21 cellular contexts compared by ENCODE assay signal in the genomic region with DNA sequence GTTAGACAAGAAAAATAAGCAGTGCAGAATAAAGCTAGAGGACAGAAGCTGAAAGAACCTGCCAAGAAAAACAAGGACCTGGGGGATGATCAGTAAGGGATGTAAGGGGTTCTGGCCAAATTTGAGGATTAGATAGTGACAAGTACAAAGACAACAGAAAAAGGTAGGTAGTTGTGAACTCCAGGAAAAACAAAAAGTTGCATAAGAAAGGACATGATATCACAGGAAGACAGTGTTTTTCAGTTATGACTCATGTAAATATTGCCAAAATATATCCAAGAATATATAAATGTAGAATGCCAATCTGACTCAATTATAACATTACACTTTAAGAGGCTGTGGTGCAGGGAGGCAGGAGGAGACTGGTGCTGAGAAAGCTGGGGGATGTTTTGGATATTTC.
"Had no signal": no experiment of that assay in that cellular context is flagged by ENCODE, and none has a peak within 500 bp of the region (broad histone marks: within the 10 kb centered on the region; RNA-seq: fewer than 3 reads in every experiment).

No MANE protein-coding gene starts in this region.

- ATAC-seq: activated naive CD4-positive, alpha-beta T cell treated with anti-CD3 and anti-CD28 coated beads, Interleukin-2, amount 50 U/mL, for 72 hours; activated T-helper 17 cell treated with anti-CD3 and anti-CD28 coated beads, Interleukin-2, amount 50 U/mL, for 72 hours; heart left ventricle; left cardiac atrium; stimulated activated naive CD8-positive, alpha-beta T cell treated with anti-CD3 and anti-CD28 coated beads, Interleukin-15, Interleukin-2, amounts not matched to agents 100 U/mL and 50 U/mL, for 24 hours; upper lobe of right lung had no signal

- DNase-seq: activated CD8-positive, alpha-beta memory T cell treated with anti-CD3 and anti-CD28 coated beads for 24 hours; activated CD8-positive, alpha-beta memory T cell treated with anti-CD3 and anti-CD28 coated beads, Interleukin-2, amount 50 U/mL, for 4 hours; activated T-cell treated with anti-CD3 and anti-CD28 coated beads, Interleukin-2, amount 50 U/mL, for 24 hours; effector CD4-positive, alpha-beta T cell; erythroblast; heart left ventricle; islet precursor cell; left cardiac atrium; mesenchymal stem cell; nephron progenitor cell; nucleus accumbens; retina; stimulated activated CD4-positive, alpha-beta T cell treated with anti-CD3 and anti-CD28 coated beads, Interleukin-12 subunit alpha, Interleukin-12 subunit beta, amount 100 ng/mL, for 4 hours; stimulated activated CD4-positive, alpha-beta T cell treated with anti-CD3 and anti-CD28 coated beads, Interleukin-4, amount 100 ng/mL, for 4 hours; stimulated activated naive CD8-positive, alpha-beta T cell treated with anti-CD3 and anti-CD28 coated beads, Interleukin-15, Interleukin-2, amounts not matched to agents 100 U/mL and 50 U/mL, for 24 hours; T-helper 2 cell; upper lobe of right lung had no signal

- H3K4me3 ChIP-seq: ascending aorta, heart left ventricle, SK-N-MC, upper lobe of right lung had no signal

- H3K36me3 ChIP-seq: ascending aorta, heart left ventricle, upper lobe of right lung had no signal

- H3K27ac ChIP-seq: ascending aorta, heart left ventricle, SK-N-MC, upper lobe of right lung had no signal

- H3K4me1 ChIP-seq: ascending aorta, heart left ventricle, upper lobe of right lung had no signal

- H3K9me3 ChIP-seq: ascending aorta, upper lobe of right lung had no signal

- H3K27me3 ChIP-seq: ascending aorta, upper lobe of right lung had no signal
